ENCODE assay signal across 8 cellular contexts in the genomic region with DNA sequence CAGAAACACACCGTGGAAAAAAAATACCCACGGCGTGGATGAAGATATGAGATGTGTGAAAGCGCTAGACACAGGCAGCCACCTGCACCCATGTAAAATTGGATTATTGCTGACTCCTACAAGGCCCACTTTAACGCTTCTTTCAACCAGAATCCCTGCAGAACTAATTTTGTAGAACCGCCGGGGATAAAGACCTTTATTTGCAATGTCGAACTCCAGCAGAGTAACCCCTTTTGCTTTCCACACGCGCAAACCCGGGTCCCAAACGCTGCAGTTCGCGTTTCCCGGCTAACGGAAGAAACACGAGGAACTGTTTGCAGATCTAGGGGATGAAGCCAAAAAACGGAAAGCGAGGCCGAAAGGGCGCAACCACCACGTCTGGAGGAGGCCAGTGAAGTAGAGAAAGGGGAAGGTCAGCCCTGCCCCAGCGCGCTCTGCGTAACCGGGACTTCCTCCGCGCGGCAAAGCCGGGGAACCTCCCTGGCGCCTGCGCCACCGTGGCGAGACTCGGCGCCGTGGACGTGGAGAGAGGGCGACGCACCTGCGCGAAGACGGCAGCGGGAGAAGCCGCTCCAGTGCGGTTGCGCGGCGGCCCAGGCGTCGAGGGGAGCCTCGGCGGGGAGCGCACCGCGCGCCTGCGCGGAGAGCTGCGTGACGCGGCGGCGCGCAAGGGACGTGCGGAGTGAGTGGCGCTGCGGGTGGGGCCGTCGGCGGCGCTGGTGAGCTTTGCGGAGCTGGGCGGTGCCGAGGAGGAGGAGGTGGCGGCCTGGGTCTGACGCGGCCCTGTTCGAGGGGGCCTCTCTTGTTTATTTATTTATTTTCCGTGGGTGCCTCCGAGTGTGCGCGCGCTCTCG.
DNase-seq lines count a peak whose midpoint lies in the region; ATAC-seq lines count a peak whose summit lies in the region.

A gene (plus strand): TSS at position 729 of the 854 bp plus-strand sequence. CDS start 295 bp downstream, outside the sequence.

- peak within 1 kb of the TSS; percentile 94 for H3K4me3 Mint-ChIP-seq in memory B cell

- H3K9me3 Mint-ChIP-seq in memory B cell, result no peaks in the 10 kb centered on the region

- DNase-seq in COLO668 (lab: John Stamatoyannopoulos, UW; ENCODE audit: unreplicated experiment) (peak; percentile 98), HS-5 (ENCODE audit: low read depth) (peak; percentile 65), NK-92 (lab: John Stamatoyannopoulos, UW; ENCODE audit: unreplicated experiment) (peak; percentile 73), memory B cell (ENCODE audit: low spot score in 2 of 2) (peak; percentile 91 to 97)
- peak; percentile 96 for DNase-seq in activated CD8-positive, alpha-beta memory T cell treated with anti-CD3 and anti-CD28 coated beads for 24 hours
- DNase-seq in effector CD8-positive, alpha-beta T cell (lab: John Stamatoyannopoulos, UW), result peak; percentile 95
- peak; percentile 88 for DNase-seq in stimulated activated CD8-positive, alpha-beta memory T cell treated with anti-CD3 and anti-CD28 coated beads, Interleukin-12 subunit alpha, Interleukin-12 subunit beta, amount 100 ng/mL, for 24 hours (ENCODE audit: extremely low read depth)

- peaks cover 2% of the 10 kb centered on the region for H3K36me3 Mint-ChIP-seq in memory B cell

- peaks cover 29% of the 10 kb centered on the region for H3K4me1 Mint-ChIP-seq in memory B cell

- ATAC-seq in GM19468 (IDR thresholded peaks at IDR 0.05; ENCODE audit: extremely low read depth, unreplicated experiment), result peak; percentile 89
- peak; percentile 84 for ATAC-seq in memory B cell (ENCODE audit: low read depth)

- H3K27me3 Mint-ChIP-seq in memory B cell, result no peaks in the 10 kb centered on the region

- H3K27ac Mint-ChIP-seq in memory B cell, result peak within 1 kb of the TSS; percentile 98

Comparison
In these comparisons a context has a peak if more than half of its experiments do, and no peak if none do; other contexts are left out.
1. Peak in every context shown above with its lines: DNase-seq and ATAC-seq.